ENCODE assay signal across 9 cellular contexts in genomic region chr3:157129782-157130137, GRCh38. TPM values are rescaled to one million over a fixed set of nuclear protein-coding genes. Genes with fewer than 3 reads are reported as not detected.
DNase-seq lines count a peak whose midpoint lies in the region; FAIRE-seq and TF ChIP-seq lines count a peak whose summit lies in the region.
"Had no signal": no experiment of that assay in that cellular context is flagged by ENCODE, and none has a peak within 500 bp of the region (broad histone marks: within the 10 kb centered on the region; RNA-seq: fewer than 3 reads in every experiment).

No MANE protein-coding gene starts in this region.

- no peaks in the 10 kb centered on the region for H3K27me3 Mint-ChIP-seq in activated CD4-positive, alpha-beta memory T cell treated with anti-CD3 and anti-CD28 coated beads for 36 hours

- no peak overlapping the region for H3K4me3 ChIP-seq in tibial artery
- no peak overlapping the region for H3K4me3 ChIP-seq in WERI-Rb-1 (ENCODE audit: low read depth, low read length)

- H3K27ac ChIP-seq in tibial artery (peak overlapping the region in 1 of 2 donors; percentile 87), WERI-Rb-1 (no peak overlapping the region)
- H3K27ac ChIP-seq: 22Rv1 had no signal

- intact Hi-C loops in activated CD4-positive, alpha-beta memory T cell treated with anti-CD3 and anti-CD28 coated beads for 36 hours (cut with micrococcal nuclease) = loop anchor here (2.0 to 5.0 kb wide), 3 partner anchors 19 to 575 kb away; partner anchors contain the start of gene SSR3
- intact Hi-C loops in head of caudate nucleus (cut with DNase I) (loop anchor here (2.0 to 10.0 kb wide), 2 partner anchors 41 to 575 kb away; partner anchors contain the start of gene SSR3), tibial artery (cut with DNase I; ENCODE audit: low total_unique reads) (loop anchor here (2.0 to 10.0 kb wide), 3 partner anchors 39 to 577 kb away; partner anchors contain the start of gene LEKR1)

- H3K4me3 Mint-ChIP-seq in activated CD4-positive, alpha-beta memory T cell treated with anti-CD3 and anti-CD28 coated beads for 36 hours = peak overlapping the region; percentile 45

- peak overlapping the region; percentile 98 for H3K27ac Mint-ChIP-seq in activated CD4-positive, alpha-beta memory T cell treated with anti-CD3 and anti-CD28 coated beads for 36 hours

- no peaks in the 10 kb centered on the region for H3K27me3 ChIP-seq in tibial artery
- no peaks in the 10 kb centered on the region for H3K27me3 ChIP-seq in WERI-Rb-1 (ENCODE audit: insufficient read depth, low read depth, severe bottlenecking)

- H3K4me1 ChIP-seq in tibial artery = peaks cover 0 to 46% (median 33%) of the 10 kb centered on the region in 4 donors

- H3K36me3 ChIP-seq in tibial artery (no peaks in the 10 kb centered on the region), WERI-Rb-1 (no peaks in the 10 kb centered on the region)

- TF ChIP-seq CTCF in D721Med (IDR thresholded peaks at IDR 0.05; ENCODE audit: insufficient read depth, missing control alignments) (no peak), tibial artery (IDR thresholded peaks at IDR 0.05) (no peak), WERI-Rb-1 (IDR thresholded peaks at IDR 0.05; ENCODE audit: low read depth, low read length) (no peak)

- H3K4me1 Mint-ChIP-seq in activated CD4-positive, alpha-beta memory T cell treated with anti-CD3 and anti-CD28 coated beads for 36 hours (ENCODE audit: low read depth) = peaks cover 70% of the 10 kb centered on the region

- CTCF ChIA-PET in activated CD4-positive, alpha-beta memory T cell treated with anti-CD3 and anti-CD28 coated beads for 36 hours (lab: Charles Lee) = interaction anchor here (0.6 to 2.5 kb wide), 9 partner anchors 9 to 1086 kb away, joined by 3 to 33 read pairs (median 5); no protein-coding TSS in a partner anchor

- H3K9me3 ChIP-seq in tibial artery (no peaks in the 10 kb centered on the region), WERI-Rb-1 (ENCODE audit: severe bottlenecking) (no peaks in the 10 kb centered on the region)

- DNase-seq in NCI-H1092 treated with DMSO at 0.1 percent for 48 hours (lab: John Stamatoyannopoulos, UW) (peak; percentile 57), NCI-H1092 (lab: John Stamatoyannopoulos, UW) (no peak), head of caudate nucleus (peak in 41 of 42 donors; percentile 19 to 84 (median 61)), retina (peak; percentile 88), D721Med (ENCODE audit: insufficient read length, low spot score) (no peak), tibial artery (no peak), WERI-Rb-1 (no peak)
- DNase-seq in activated CD4-positive, alpha-beta memory T cell treated with anti-CD3 and anti-CD28 coated beads for 36 hours = no peak

- no peak for FAIRE-seq in D721Med (lab: Jason Lieb, UNC)

- H3K36me3 Mint-ChIP-seq in activated CD4-positive, alpha-beta memory T cell treated with anti-CD3 and anti-CD28 coated beads for 36 hours = no peaks in the 10 kb centered on the region

- no peaks in the 10 kb centered on the region for H3K9me3 Mint-ChIP-seq in activated CD4-positive, alpha-beta memory T cell treated with anti-CD3 and anti-CD28 coated beads for 36 hours

- POLR2A ChIA-PET in activated CD4-positive, alpha-beta memory T cell treated with anti-CD3 and anti-CD28 coated beads for 36 hours (lab: Charles Lee) = interaction anchor here (0.8 to 5.7 kb wide), 3 partner anchors 30 to 47 kb away, joined by 3 to 67 read pairs (median 5); partner anchors contain the start of gene CCNL1

RNA-seq across cellular contexts. Expression of gene CCNL1, which starts 30.2 kb away (rescaled TPM):
- total RNA-seq in activated CD4-positive, alpha-beta memory T cell treated with anti-CD3 and anti-CD28 coated beads for 36 hours = 100 to 1,000 TPM; 144 to 150 TPM

Comparison
In these comparisons a context has a peak if more than half of its experiments do, and no peak if none do; other contexts are left out.
1. DNase-seq: peak in NCI-H1092 treated with DMSO at 0.1 percent for 48 hours (single experiment), head of caudate nucleus (41 of 42) and retina (single experiment); none in NCI-H1092 (single experiment), activated CD4-positive, alpha-beta memory T cell treated with anti-CD3 and anti-CD28 coated beads for 36 hours (single experiment), D721Med (single experiment), tibial artery (0 of 2) and WERI-Rb-1 (single experiment).